22 cellular contexts compared by ENCODE assay signal in the genomic region with DNA sequence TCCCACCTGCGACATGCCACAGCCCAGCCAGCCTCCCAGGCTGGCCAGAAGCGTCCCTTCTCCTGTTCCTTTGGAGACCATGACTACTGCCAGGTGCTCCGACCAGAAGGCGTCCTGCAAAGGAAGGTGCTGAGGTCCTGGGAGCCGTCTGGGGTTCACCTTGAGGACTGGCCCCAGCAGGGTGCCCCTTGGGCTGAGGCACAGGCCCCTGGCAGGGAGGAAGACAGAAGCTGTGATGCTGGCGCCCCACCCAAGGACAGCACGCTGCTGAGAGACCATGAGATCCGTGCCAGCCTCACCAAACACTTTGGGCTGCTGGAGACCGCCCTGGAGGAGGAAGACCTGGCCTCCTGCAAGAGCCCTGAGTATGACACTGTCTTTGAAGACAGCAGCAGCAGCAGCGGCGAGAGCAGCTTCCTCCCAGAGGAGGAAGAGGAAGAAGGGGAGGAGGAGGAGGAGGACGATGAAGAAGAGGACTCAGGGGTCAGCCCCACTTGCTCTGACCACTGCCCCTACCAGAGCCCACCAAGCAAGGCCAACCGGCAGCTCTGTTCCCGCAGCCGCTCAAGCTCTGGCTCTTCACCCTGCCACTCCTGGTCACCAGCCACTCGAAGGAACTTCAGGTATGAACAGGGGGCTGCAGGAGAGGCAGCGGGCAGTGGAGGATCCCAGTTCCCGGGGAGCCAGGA.
DNase-seq lines count a peak whose midpoint lies in the region; ATAC-seq and TF ChIP-seq lines count a peak whose summit lies in the region.
"Had no signal": no experiment of that assay in that cellular context is flagged by ENCODE, and none has a peak within 500 bp of the region (broad histone marks: within the 10 kb centered on the region; RNA-seq: fewer than 3 reads in every experiment).

No MANE protein-coding gene starts in this region.

- peaks cover under 1 to 3% of the 10 kb centered on the region in 2 donors for H3K4me1 Mint-ChIP-seq in natural killer cell treated with Interleukin-12 subunit alpha and Interleukin-12 subunit beta and Interleukin-15 and Interleukin-18, amount 100 ng/mL, for 72 hours (ENCODE audit: low read depth in 2 of 2)
- H3K4me1 Mint-ChIP-seq in natural killer cell = no peaks in the 10 kb centered on the region
- H3K4me1 Mint-ChIP-seq in activated T-helper 17 cell treated with anti-CD3 and anti-CD28 coated beads, Interleukin-2, amount 50 U/mL, for 72 hours = no peaks in the 10 kb centered on the region
- H3K4me1 Mint-ChIP-seq in neural crest cell = peaks cover 25% of the 10 kb centered on the region
- H3K4me1 Mint-ChIP-seq: CD4-positive, alpha-beta memory T cell had no signal

- intact Hi-C loops in natural killer cell (cut with micrococcal nuclease) = no loop called here

- no peak for ATAC-seq in natural killer cell treated with Interleukin-12 subunit alpha and Interleukin-12 subunit beta and Interleukin-15 and Interleukin-18, amount 100 ng/mL, for 72 hours
- ATAC-seq in natural killer cell = no peak
- no peak for ATAC-seq in activated T-helper 17 cell treated with anti-CD3 and anti-CD28 coated beads, Interleukin-2, amount 50 U/mL, for 72 hours (replicated peaks)
- ATAC-seq in GM21723 (IDR thresholded peaks at IDR 0.05; ENCODE audit: unreplicated experiment) = no peak
- no peak for ATAC-seq in HG02678 (IDR thresholded peaks at IDR 0.05; ENCODE audit: unreplicated experiment)

- DNase-seq in natural killer cell treated with Interleukin-12 subunit alpha and Interleukin-12 subunit beta and Interleukin-15 and Interleukin-18, amount 100 ng/mL, for 72 hours (ENCODE audit: low spot score) = peak; percentile 57
- no peak for DNase-seq in natural killer cell
- no peak for DNase-seq in neural crest cell (ENCODE audit: low read depth, low spot score)
- no peak for DNase-seq in GF-D8 (lab: John Stamatoyannopoulos, UW)
- DNase-seq in NCI-H510A treated with DMSO at 0.1 percent for 48 hours (lab: John Stamatoyannopoulos, UW) = no peak
- DNase-seq: Caco-2; CD4-positive, alpha-beta memory T cell; DMS 273 treated with DMSO at 0.1 percent for 48 hours; DND-41; MV-4-11; NCI-H1105 treated with DMSO at 0.1 percent for 48 hours; NCI-H2029 treated with DMSO at 0.1 percent for 48 hours; NCI-H2171; NCI-H345; NCI-H524 treated with DMSO at 0.1 percent for 48 hours; NCI-H82; Peyer's patch; SJCRH30 had no signal

- no peaks in the 10 kb centered on the region for H3K27me3 Mint-ChIP-seq in natural killer cell treated with Interleukin-12 subunit alpha and Interleukin-12 subunit beta and Interleukin-15 and Interleukin-18, amount 100 ng/mL, for 72 hours
- H3K27me3 Mint-ChIP-seq in natural killer cell (ENCODE audit: low read depth in 2 of 2) (no peaks in the 10 kb centered on the region), neural crest cell (ENCODE audit: low read depth) (no peaks in the 10 kb centered on the region)
- H3K27me3 Mint-ChIP-seq in activated T-helper 17 cell treated with anti-CD3 and anti-CD28 coated beads, Interleukin-2, amount 50 U/mL, for 72 hours = no peaks in the 10 kb centered on the region
- H3K27me3 Mint-ChIP-seq: B cell; CD4-positive, alpha-beta memory T cell had no signal

- no peak overlapping the region for H3K4me3 Mint-ChIP-seq in natural killer cell treated with Interleukin-12 subunit alpha and Interleukin-12 subunit beta and Interleukin-15 and Interleukin-18, amount 100 ng/mL, for 72 hours
- H3K4me3 Mint-ChIP-seq in natural killer cell (no peak overlapping the region), neural crest cell (no peak overlapping the region)
- H3K4me3 Mint-ChIP-seq in activated T-helper 17 cell treated with anti-CD3 and anti-CD28 coated beads, Interleukin-2, amount 50 U/mL, for 72 hours = no peak overlapping the region
- H3K4me3 Mint-ChIP-seq: B cell; CD4-positive, alpha-beta memory T cell had no signal

- TF ChIP-seq CTCF in natural killer cell (IDR thresholded peaks at IDR 0.05) (no peak), neural crest cell (conservative IDR thresholded peaks at IDR 0.05) (no peak)

- H3K9me3 Mint-ChIP-seq in natural killer cell treated with Interleukin-12 subunit alpha and Interleukin-12 subunit beta and Interleukin-15 and Interleukin-18, amount 100 ng/mL, for 72 hours = no peaks in the 10 kb centered on the region
- H3K9me3 Mint-ChIP-seq in natural killer cell (no peaks in the 10 kb centered on the region), neural crest cell (no peaks in the 10 kb centered on the region)
- no peaks in the 10 kb centered on the region for H3K9me3 Mint-ChIP-seq in activated T-helper 17 cell treated with anti-CD3 and anti-CD28 coated beads, Interleukin-2, amount 50 U/mL, for 72 hours
- H3K9me3 Mint-ChIP-seq: CD4-positive, alpha-beta memory T cell had no signal

- H3K36me3 Mint-ChIP-seq in natural killer cell treated with Interleukin-12 subunit alpha and Interleukin-12 subunit beta and Interleukin-15 and Interleukin-18, amount 100 ng/mL, for 72 hours = no peaks in the 10 kb centered on the region
- H3K36me3 Mint-ChIP-seq in natural killer cell (no peaks in the 10 kb centered on the region), neural crest cell (ENCODE audit: low read depth) (no peaks in the 10 kb centered on the region)
- H3K36me3 Mint-ChIP-seq in activated T-helper 17 cell treated with anti-CD3 and anti-CD28 coated beads, Interleukin-2, amount 50 U/mL, for 72 hours (ENCODE audit: low read depth) = no peaks in the 10 kb centered on the region

- peak overlapping the region in 1 of 2 donors; percentile 58 for H3K27ac Mint-ChIP-seq in natural killer cell treated with Interleukin-12 subunit alpha and Interleukin-12 subunit beta and Interleukin-15 and Interleukin-18, amount 100 ng/mL, for 72 hours
- peak overlapping the region in 1 of 2 donors; percentile 27 for H3K27ac Mint-ChIP-seq in natural killer cell
- H3K27ac Mint-ChIP-seq in activated T-helper 17 cell treated with anti-CD3 and anti-CD28 coated beads, Interleukin-2, amount 50 U/mL, for 72 hours = peak overlapping the region; percentile 6
- peak overlapping the region; percentile 38 for H3K27ac Mint-ChIP-seq in neural crest cell (ENCODE audit: unreplicated experiment)
- H3K27ac Mint-ChIP-seq: B cell; CD4-positive, alpha-beta memory T cell had no signal
